1 cellular context compared by ENCODE assay signal in genomic region chr2:167140330-167140729, GRCh38.
TF ChIP-seq lines count a peak whose summit lies in the region.

No MANE protein-coding gene starts in this region.

TF ChIP-seq in GM23338, 12 proteins besides CTCF, POLR2A, EP300 and RAD21 (continued from another document):
- TF ChIP-seq ZNF462 (CRISPR knock-in tag; IDR thresholded peaks at IDR 0.05) (no peak), ZNF331 (CRISPR knock-in tag; IDR thresholded peaks at IDR 0.05; ENCODE audit: low read depth) (no peak), NANOG (IDR thresholded peaks at IDR 0.05; ENCODE audit: borderline replicate concordance) (no peak), REST (IDR thresholded peaks at IDR 0.05; ENCODE audit: unreplicated experiment) (no peak), CREB1 (CRISPR knock-in tag; IDR thresholded peaks at IDR 0.05; ENCODE audit: low read depth) (no peak), POLR2AphosphoS5 (IDR thresholded peaks at IDR 0.05; ENCODE audit: low read depth) (no peak), ETS1 (IDR thresholded peaks at IDR 0.05) (no peak), EZH2 (IDR thresholded peaks at IDR 0.05; ENCODE audit: low read depth, unreplicated experiment) (no peak), STAT1 (IDR thresholded peaks at IDR 0.05; ENCODE audit: unreplicated experiment) (no peak), EZH2phosphoT487 (IDR thresholded peaks at IDR 0.05; ENCODE audit: unreplicated experiment) (no peak)
TF ChIP-seq in GM23338: peak in this region for 0.
